In the genomic region with DNA sequence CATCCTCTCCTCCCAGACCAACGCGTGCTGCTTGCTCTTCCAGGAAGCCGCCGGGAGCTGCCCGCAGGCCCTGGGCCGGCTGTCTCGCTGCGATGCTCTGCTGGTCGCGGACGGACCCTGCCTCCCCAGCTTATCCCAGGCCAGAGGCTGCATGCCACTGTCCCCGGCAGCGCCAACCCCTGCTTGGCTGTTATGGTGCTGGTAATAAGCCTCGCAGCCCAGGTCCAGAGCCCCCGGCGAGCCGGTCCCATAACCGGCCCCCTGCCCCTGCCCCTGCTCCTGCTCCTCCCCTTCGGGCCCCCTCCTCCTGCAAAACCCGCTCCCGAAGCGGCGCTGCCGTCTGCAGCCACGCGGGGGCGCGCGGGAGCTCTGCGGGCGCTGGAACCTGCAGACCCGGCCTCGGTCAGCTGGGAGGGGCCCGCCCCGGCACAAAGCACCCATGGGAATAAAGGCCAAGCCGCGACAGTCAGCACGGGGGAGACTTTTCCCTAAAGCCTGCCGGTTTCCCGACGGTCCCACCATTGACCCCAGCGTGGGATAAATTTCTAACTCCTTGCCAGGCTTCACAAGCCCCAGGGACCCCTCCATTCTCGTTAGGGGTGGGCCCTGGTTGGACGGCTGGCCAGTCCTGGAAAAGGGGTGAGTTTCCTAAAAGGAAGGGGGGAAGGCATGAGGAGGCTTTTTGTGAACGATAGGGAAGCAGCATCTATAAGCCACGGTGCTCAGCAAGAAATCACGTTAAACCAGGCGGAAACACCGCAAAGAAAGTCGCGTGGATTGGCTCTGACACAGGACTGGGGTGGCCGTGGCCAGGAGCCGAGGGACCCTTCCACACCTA, we compare ENCODE assay signal across 1 cellular context.
TF ChIP-seq lines count a peak whose summit lies in the region.

No MANE protein-coding gene starts in this region.

TF ChIP-seq in K562, 482 proteins besides CTCF, POLR2A, EP300 and RAD21 (continued from another document and continues in another):
- TF ChIP-seq, protein P1, sequence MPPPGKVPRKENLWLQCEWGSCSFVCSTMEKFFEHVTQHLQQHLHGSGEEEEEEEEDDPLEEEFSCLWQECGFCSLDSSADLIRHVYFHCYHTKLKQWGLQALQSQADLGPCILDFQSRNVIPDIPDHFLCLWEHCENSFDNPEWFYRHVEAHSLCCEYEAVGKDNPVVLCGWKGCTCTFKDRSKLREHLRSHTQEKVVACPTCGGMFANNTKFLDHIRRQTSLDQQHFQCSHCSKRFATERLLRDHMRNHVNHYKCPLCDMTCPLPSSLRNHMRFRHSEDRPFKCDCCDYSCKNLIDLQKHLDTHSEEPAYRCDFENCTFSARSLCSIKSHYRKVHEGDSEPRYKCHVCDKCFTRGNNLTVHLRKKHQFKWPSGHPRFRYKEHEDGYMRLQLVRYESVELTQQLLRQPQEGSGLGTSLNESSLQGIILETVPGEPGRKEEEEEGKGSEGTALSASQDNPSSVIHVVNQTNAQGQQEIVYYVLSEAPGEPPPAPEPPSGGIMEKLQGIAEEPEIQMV (tag; conservative IDR thresholded peaks at IDR 0.05; ENCODE audit: low read depth) = no peak
- TF ChIP-seq SNIP1 (IDR thresholded peaks at IDR 0.05; ENCODE audit: low read depth) = no peak
- no peak for TF ChIP-seq TARDBP (IDR thresholded peaks at IDR 0.05)
- no peak for TF ChIP-seq SPI1 (IDR thresholded peaks at IDR 0.05; ENCODE audit: borderline replicate concordance, low read depth, low read length)
- no peak for TF ChIP-seq RBFOX2 (IDR thresholded peaks at IDR 0.05; ENCODE audit: low read depth, low read length)
- TF ChIP-seq CHD2 (IDR thresholded peaks at IDR 0.05; ENCODE audit: low read depth, low read length) = no peak
- no peak for TF ChIP-seq FOXK1 (CRISPR knock-in tag; IDR thresholded peaks at IDR 0.05; ENCODE audit: borderline replicate concordance)
- no peak for TF ChIP-seq SRSF3 (IDR thresholded peaks at IDR 0.05; ENCODE audit: insufficient read depth, low read length)
- peak; percentile 76 for TF ChIP-seq FIP1L1 (IDR thresholded peaks at IDR 0.05; ENCODE audit: low read depth, low read length, poor library complexity, severe bottlenecking)
- TF ChIP-seq MTA1 (IDR thresholded peaks at IDR 0.05; ENCODE audit: borderline replicate concordance) = no peak
- TF ChIP-seq, protein P2, sequence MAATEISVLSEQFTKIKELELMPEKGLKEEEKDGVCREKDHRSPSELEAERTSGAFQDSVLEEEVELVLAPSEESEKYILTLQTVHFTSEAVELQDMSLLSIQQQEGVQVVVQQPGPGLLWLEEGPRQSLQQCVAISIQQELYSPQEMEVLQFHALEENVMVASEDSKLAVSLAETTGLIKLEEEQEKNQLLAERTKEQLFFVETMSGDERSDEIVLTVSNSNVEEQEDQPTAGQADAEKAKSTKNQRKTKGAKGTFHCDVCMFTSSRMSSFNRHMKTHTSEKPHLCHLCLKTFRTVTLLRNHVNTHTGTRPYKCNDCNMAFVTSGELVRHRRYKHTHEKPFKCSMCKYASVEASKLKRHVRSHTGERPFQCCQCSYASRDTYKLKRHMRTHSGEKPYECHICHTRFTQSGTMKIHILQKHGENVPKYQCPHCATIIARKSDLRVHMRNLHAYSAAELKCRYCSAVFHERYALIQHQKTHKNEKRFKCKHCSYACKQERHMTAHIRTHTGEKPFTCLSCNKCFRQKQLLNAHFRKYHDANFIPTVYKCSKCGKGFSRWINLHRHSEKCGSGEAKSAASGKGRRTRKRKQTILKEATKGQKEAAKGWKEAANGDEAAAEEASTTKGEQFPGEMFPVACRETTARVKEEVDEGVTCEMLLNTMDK (IDR thresholded peaks at IDR 0.05; ENCODE audit: borderline replicate concordance, insufficient read depth, low read depth, low read length, poor library complexity, severe bottlenecking) = peak; percentile 65
- no peak for TF ChIP-seq CEBPB (tag; IDR thresholded peaks at IDR 0.05)
- TF ChIP-seq DACH1 (IDR thresholded peaks at IDR 0.05; ENCODE audit: partially characterized antibody) = peak; percentile 56
- TF ChIP-seq, protein P3, sequence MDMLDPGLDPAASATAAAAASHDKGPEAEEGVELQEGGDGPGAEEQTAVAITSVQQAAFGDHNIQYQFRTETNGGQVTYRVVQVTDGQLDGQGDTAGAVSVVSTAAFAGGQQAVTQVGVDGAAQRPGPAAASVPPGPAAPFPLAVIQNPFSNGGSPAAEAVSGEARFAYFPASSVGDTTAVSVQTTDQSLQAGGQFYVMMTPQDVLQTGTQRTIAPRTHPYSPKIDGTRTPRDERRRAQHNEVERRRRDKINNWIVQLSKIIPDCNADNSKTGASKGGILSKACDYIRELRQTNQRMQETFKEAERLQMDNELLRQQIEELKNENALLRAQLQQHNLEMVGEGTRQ (CRISPR knock-in tag; IDR thresholded peaks at IDR 0.05) = no peak
- no peak for TF ChIP-seq ESRRB (CRISPR knock-in tag; IDR thresholded peaks at IDR 0.05; ENCODE audit: borderline replicate concordance)
- no peak for TF ChIP-seq MEF2A (IDR thresholded peaks at IDR 0.05; ENCODE audit: control insufficient read depth, low read depth, low read length)
- no peak for TF ChIP-seq TCF7 (IDR thresholded peaks at IDR 0.05; ENCODE audit: borderline replicate concordance)
- no peak for TF ChIP-seq DIDO1 (tag; IDR thresholded peaks at IDR 0.05; ENCODE audit: low read depth)
- TF ChIP-seq NCOA2 (IDR thresholded peaks at IDR 0.05; ENCODE audit: partially characterized antibody in 2 of 2) = no peak
- no peak for TF ChIP-seq SIRT6 (IDR thresholded peaks at IDR 0.05; ENCODE audit: low read depth, low read length)
- no peak for TF ChIP-seq ILF3 (IDR thresholded peaks at IDR 0.05; ENCODE audit: borderline replicate concordance)
- TF ChIP-seq, protein P4, sequence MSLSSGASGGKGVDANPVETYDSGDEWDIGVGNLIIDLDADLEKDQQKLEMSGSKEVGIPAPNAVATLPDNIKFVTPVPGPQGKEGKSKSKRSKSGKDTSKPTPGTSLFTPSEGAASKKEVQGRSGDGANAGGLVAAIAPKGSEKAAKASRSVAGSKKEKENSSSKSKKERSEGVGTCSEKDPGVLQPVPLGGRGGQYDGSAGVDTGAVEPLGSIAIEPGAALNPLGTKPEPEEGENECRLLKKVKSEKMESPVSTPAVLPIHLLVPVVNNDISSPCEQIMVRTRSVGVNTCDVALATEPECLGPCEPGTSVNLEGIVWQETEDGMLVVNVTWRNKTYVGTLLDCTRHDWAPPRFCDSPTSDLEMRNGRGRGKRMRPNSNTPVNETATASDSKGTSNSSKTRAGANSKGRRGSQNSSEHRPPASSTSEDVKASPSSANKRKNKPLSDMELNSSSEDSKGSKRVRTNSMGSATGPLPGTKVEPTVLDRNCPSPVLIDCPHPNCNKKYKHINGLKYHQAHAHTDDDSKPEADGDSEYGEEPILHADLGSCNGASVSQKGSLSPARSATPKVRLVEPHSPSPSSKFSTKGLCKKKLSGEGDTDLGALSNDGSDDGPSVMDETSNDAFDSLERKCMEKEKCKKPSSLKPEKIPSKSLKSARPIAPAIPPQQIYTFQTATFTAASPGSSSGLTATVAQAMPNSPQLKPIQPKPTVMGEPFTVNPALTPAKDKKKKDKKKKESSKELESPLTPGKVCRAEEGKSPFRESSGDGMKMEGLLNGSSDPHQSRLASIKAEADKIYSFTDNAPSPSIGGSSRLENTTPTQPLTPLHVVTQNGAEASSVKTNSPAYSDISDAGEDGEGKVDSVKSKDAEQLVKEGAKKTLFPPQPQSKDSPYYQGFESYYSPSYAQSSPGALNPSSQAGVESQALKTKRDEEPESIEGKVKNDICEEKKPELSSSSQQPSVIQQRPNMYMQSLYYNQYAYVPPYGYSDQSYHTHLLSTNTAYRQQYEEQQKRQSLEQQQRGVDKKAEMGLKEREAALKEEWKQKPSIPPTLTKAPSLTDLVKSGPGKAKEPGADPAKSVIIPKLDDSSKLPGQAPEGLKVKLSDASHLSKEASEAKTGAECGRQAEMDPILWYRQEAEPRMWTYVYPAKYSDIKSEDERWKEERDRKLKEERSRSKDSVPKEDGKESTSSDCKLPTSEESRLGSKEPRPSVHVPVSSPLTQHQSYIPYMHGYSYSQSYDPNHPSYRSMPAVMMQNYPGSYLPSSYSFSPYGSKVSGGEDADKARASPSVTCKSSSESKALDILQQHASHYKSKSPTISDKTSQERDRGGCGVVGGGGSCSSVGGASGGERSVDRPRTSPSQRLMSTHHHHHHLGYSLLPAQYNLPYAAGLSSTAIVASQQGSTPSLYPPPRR (CRISPR knock-in tag; IDR thresholded peaks at IDR 0.05; ENCODE audit: borderline replicate concordance) = no peak
- TF ChIP-seq PHB (CRISPR knock-in tag; IDR thresholded peaks at IDR 0.05) = no peak
- TF ChIP-seq ZNF124 (CRISPR knock-in tag; IDR thresholded peaks at IDR 0.05) = no peak
- TF ChIP-seq, protein P5, sequence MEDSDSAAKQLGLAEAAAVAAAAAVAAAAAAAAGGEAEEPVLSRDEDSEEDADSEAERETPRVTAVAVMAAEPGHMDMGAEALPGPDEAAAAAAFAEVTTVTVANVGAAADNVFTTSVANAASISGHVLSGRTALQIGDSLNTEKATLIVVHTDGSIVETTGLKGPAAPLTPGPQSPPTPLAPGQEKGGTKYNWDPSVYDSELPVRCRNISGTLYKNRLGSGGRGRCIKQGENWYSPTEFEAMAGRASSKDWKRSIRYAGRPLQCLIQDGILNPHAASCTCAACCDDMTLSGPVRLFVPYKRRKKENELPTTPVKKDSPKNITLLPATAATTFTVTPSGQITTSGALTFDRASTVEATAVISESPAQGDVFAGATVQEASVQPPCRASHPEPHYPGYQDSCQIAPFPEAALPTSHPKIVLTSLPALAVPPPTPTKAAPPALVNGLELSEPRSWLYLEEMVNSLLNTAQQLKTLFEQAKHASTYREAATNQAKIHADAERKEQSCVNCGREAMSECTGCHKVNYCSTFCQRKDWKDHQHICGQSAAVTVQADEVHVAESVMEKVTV (CRISPR knock-in tag; IDR thresholded peaks at IDR 0.05) = peak; percentile 48; the same call in 1 of the 2 replicates
- no peak for TF ChIP-seq SMARCB1 (IDR thresholded peaks at IDR 0.05; ENCODE audit: insufficient read length, low read depth)
- no peak for TF ChIP-seq ELF4 (CRISPR knock-in tag; IDR thresholded peaks at IDR 0.05)
- TF ChIP-seq ZKSCAN1 (IDR thresholded peaks at IDR 0.05; ENCODE audit: low read depth, low read length) = no peak
- no peak for TF ChIP-seq ZNF644 (tag; IDR thresholded peaks at IDR 0.05; ENCODE audit: low read depth)
- TF ChIP-seq NRF1 (conservative IDR thresholded peaks at IDR 0.05 in 1 of 2, IDR thresholded peaks at IDR 0.05 in 1 of 2) = no peak
- no peak for TF ChIP-seq KAT7 (CRISPR knock-in tag; IDR thresholded peaks at IDR 0.05; ENCODE audit: borderline replicate concordance)
- no peak for TF ChIP-seq NR4A1 (CRISPR knock-in tag; IDR thresholded peaks at IDR 0.05)
- TF ChIP-seq NR4A1 (tag; IDR thresholded peaks at IDR 0.05) = no peak
- TF ChIP-seq GTF2A2 (tag; IDR thresholded peaks at IDR 0.05) = no peak
- peak; percentile 37; the same call in 1 of the 2 replicates for TF ChIP-seq CTBP1 (IDR thresholded peaks at IDR 0.05; ENCODE audit: borderline replicate concordance)
- peak; percentile 76; the same call in 1 of the 2 replicates for TF ChIP-seq XRCC5 (IDR thresholded peaks at IDR 0.05; ENCODE audit: low read depth, low read length)
- no peak for TF ChIP-seq NCOA6 (IDR thresholded peaks at IDR 0.05)
- TF ChIP-seq ZSCAN29 (IDR thresholded peaks at IDR 0.05) = no peak
- TF ChIP-seq, protein P6, sequence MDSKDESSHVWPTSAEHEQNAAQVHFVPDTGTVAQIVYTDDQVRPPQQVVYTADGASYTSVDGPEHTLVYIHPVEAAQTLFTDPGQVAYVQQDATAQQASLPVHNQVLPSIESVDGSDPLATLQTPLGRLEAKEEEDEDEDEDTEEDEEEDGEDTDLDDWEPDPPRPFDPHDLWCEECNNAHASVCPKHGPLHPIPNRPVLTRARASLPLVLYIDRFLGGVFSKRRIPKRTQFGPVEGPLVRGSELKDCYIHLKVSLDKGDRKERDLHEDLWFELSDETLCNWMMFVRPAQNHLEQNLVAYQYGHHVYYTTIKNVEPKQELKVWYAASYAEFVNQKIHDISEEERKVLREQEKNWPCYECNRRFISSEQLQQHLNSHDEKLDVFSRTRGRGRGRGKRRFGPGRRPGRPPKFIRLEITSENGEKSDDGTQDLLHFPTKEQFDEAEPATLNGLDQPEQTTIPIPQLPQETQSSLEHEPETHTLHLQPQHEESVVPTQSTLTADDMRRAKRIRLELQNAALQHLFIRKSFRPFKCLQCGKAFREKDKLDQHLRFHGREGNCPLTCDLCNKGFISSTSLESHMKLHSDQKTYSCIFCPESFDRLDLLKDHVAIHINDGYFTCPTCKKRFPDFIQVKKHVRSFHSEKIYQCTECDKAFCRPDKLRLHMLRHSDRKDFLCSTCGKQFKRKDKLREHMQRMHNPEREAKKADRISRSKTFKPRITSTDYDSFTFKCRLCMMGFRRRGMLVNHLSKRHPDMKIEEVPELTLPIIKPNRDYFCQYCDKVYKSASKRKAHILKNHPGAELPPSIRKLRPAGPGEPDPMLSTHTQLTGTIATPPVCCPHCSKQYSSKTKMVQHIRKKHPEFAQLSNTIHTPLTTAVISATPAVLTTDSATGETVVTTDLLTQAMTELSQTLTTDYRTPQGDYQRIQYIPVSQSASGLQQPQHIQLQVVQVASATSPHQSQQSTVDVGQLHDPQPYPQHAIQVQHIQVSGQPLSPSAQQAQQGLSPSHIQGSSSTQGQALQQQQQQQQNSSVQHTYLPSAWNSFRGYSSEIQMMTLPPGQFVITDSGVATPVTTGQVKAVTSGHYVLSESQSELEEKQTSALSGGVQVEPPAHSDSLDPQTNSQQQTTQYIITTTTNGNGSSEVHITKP (IDR thresholded peaks at IDR 0.05; ENCODE audit: partially characterized antibody) = no peak
- TF ChIP-seq ATF6 (CRISPR knock-in tag; IDR thresholded peaks at IDR 0.05) = no peak
- TF ChIP-seq, protein P7, sequence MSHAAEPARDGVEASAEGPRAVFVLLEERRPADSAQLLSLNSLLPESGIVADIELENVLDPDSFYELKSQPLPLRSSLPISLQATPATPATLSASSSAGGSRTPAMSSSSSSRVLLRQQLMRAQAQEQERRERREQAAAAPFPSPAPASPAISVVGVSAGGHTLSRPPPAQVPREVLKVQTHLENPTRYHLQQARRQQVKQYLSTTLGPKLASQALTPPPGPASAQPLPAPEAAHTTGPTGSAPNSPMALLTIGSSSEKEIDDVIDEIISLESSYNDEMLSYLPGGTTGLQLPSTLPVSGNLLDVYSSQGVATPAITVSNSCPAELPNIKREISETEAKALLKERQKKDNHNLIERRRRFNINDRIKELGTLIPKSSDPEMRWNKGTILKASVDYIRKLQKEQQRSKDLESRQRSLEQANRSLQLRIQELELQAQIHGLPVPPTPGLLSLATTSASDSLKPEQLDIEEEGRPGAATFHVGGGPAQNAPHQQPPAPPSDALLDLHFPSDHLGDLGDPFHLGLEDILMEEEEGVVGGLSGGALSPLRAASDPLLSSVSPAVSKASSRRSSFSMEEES (CRISPR knock-in tag; IDR thresholded peaks at IDR 0.05) = no peak
